In the genomic region with DNA sequence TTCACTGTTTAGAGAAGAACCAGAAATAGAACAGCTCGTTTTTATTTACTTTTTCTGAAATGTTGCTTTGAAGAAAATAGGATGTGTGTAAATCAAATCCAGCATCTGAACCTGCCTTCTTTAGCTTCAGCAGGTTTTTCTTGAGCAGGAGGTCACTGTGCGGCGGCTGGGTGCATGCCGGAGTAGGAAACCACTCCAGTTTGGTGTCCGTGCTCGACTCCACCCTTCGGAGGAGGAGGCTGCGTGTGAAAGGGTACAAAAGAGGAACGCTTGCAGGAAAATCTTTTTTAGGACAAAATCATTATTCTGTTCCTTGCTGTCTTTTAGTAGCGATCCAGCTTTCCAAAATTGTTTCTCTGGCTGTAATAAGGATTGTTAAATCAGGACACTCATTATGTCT, we compare ENCODE assay signal across 26 cellular contexts.
"Had no signal": no experiment of that assay in that cellular context is flagged by ENCODE, and none has a peak within 500 bp of the region (broad histone marks: within the 10 kb centered on the region; RNA-seq: fewer than 3 reads in every experiment).

No MANE protein-coding gene starts in this region.

- H3K9ac ChIP-seq: neural progenitor cell, parathyroid adenoma had no signal

- H3K27me3 Mint-ChIP-seq: stimulated activated naive CD8-positive, alpha-beta T cell treated with anti-CD3 and anti-CD28 coated beads, Interleukin-15, amount 100 ng/mL, for 72 hours had no signal

- H3K4me3 ChIP-seq: gastrocnemius medialis, hepatocyte, neural progenitor cell, smooth muscle cell, suprapubic skin, thyroid gland had no signal

- H3K36me3 Mint-ChIP-seq: neural progenitor cell had no signal

- H3K27me3 ChIP-seq: dorsolateral prefrontal cortex, gastrocnemius medialis, hepatocyte, neural progenitor cell, suprapubic skin, thyroid gland had no signal

- H3K4me1 Mint-ChIP-seq: neural progenitor cell had no signal

- H3K4me3 Mint-ChIP-seq: naive thymus-derived CD4-positive, alpha-beta T cell; nephron; neural progenitor cell; stimulated activated naive CD8-positive, alpha-beta T cell treated with anti-CD3 and anti-CD28 coated beads, Interleukin-15, amount 100 ng/mL, for 72 hours had no signal

- H3K27ac Mint-ChIP-seq: naive thymus-derived CD4-positive, alpha-beta T cell; nephron; neural progenitor cell; progenitor cell of endocrine pancreas had no signal

- H3K36me3 ChIP-seq: gastrocnemius medialis, neural progenitor cell, suprapubic skin, thyroid gland had no signal

- H3K4me1 ChIP-seq: neural progenitor cell, parathyroid adenoma had no signal

- H3K27ac ChIP-seq: gastrocnemius medialis, hepatocyte, neural progenitor cell, parathyroid adenoma, suprapubic skin, thyroid gland had no signal

- H3K4me2 ChIP-seq: hepatocyte, neural progenitor cell, smooth muscle cell had no signal

- DNase-seq: cortex of kidney; dorsolateral prefrontal cortex; effector CD4-positive, alpha-beta T cell; foreskin fibroblast; gastrocnemius medialis; kidney; mesenchymal stem cell; midbrain; naive thymus-derived CD4-positive, alpha-beta T cell; stimulated activated CD4-positive, alpha-beta T cell treated with anti-CD3 and anti-CD28 coated beads, Interleukin-12 subunit alpha, Interleukin-12 subunit beta, amount 100 ng/mL, for 4 hours; stimulated activated CD4-positive, alpha-beta T cell treated with anti-CD3 and anti-CD28 coated beads, Interleukin-1b, Interleukin-23, amount 100 ng/mL, for 48 hours; stimulated activated CD4-positive, alpha-beta T cell treated with anti-CD3 and anti-CD28 coated beads, Interleukin-4, amount 100 ng/mL, for 1 hour; stimulated activated CD8-positive, alpha-beta memory T cell treated with anti-CD3 and anti-CD28 coated beads, Interleukin-4, amount 100 ng/mL, for 48 hours; stimulated activated naive CD4-positive, alpha-beta T cell; stimulated activated naive CD8-positive, alpha-beta T cell treated with anti-CD3 and anti-CD28 coated beads, Interleukin-15, amount 100 ng/mL, for 72 hours; thyroid gland; trophoblast cell had no signal

- H3K9me3 Mint-ChIP-seq: neural progenitor cell; stimulated activated naive CD8-positive, alpha-beta T cell treated with anti-CD3 and anti-CD28 coated beads, Interleukin-15, amount 100 ng/mL, for 72 hours had no signal

- H3K79me2 ChIP-seq: parathyroid adenoma had no signal

- ATAC-seq: gastrocnemius medialis; left lobe of liver; naive thymus-derived CD4-positive, alpha-beta T cell; sciatic nerve; stimulated activated naive CD8-positive, alpha-beta T cell treated with anti-CD3 and anti-CD28 coated beads, Interleukin-15, amount 100 ng/mL, for 72 hours had no signal

- H3K9me3 ChIP-seq: gastrocnemius medialis, suprapubic skin, thyroid gland had no signal
